15 cellular contexts compared by ENCODE assay signal in the genomic region with DNA sequence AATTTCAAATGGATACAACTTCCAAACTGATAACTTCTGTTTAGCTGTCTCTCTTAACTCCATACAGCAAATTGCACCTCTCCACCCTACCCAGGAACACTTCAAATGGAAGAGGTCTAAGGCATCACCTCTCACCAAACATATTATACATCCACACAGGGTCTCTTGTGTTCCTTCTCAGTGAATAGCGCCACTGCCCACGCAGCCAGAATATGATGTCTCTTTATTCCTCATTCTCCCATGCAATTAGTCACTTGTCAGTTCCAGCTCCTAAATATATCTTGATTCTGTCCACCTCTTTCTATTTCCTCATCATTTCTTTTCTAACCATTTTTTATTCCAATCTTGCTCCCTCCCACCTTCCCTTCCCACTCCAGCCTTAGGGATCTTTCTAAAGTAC. TPM values are rescaled to one million over a fixed set of nuclear protein-coding genes. Genes with fewer than 3 reads are reported as not detected.
DNase-seq lines count a peak whose midpoint lies in the region; ATAC-seq and TF ChIP-seq lines count a peak whose summit lies in the region.
"Had no signal": no experiment of that assay in that cellular context is flagged by ENCODE, and none has a peak within 500 bp of the region (broad histone marks: within the 10 kb centered on the region; RNA-seq: fewer than 3 reads in every experiment).

No MANE protein-coding gene starts in this region.

- peak overlapping the region in 1 of 2 donors; percentile 58 for H3K4me3 Mint-ChIP-seq in stimulated activated naive CD8-positive, alpha-beta T cell treated with anti-CD3 and anti-CD28 coated beads, Interleukin-15, amount 100 ng/mL, for 72 hours
- H3K4me3 Mint-ChIP-seq: HFFc6 had no signal

- no peaks in the 10 kb centered on the region for H3K9me3 Mint-ChIP-seq in stimulated activated naive CD8-positive, alpha-beta T cell treated with anti-CD3 and anti-CD28 coated beads, Interleukin-15, amount 100 ng/mL, for 72 hours
- H3K9me3 Mint-ChIP-seq: HFFc6 had no signal

- intact Hi-C loops in lower lobe of right lung (cut with DNase I), result loop anchor here (10.0 kb wide), 1 partner anchor 57 kb away; no protein-coding TSS in a partner anchor

- H3K27me3 ChIP-seq in lower lobe of right lung (ENCODE audit: low read depth) (no peaks in the 10 kb centered on the region), BE2C (no peaks in the 10 kb centered on the region)

- TF ChIP-seq CTCF in lower lobe of right lung (IDR thresholded peaks at IDR 0.05), result no peak
- no peak for TF ChIP-seq CTCF in BE2C (IDR thresholded peaks at IDR 0.05; ENCODE audit: low read depth, low read length)

- H3K4me3 ChIP-seq in lower lobe of right lung (no peak overlapping the region), BE2C (ENCODE audit: low read depth, low read length) (no peak overlapping the region)

- H3K27ac ChIP-seq in lower lobe of right lung, result peak overlapping the region; percentile 61

- no peaks in the 10 kb centered on the region for H3K27me3 Mint-ChIP-seq in stimulated activated naive CD8-positive, alpha-beta T cell treated with anti-CD3 and anti-CD28 coated beads, Interleukin-15, amount 100 ng/mL, for 72 hours

- H3K4me1 ChIP-seq in lower lobe of right lung (peaks cover 70% of the 10 kb centered on the region), BE2C (peaks cover 6% of the 10 kb centered on the region)

- H3K36me3 ChIP-seq in lower lobe of right lung (no peaks in the 10 kb centered on the region), BE2C (no peaks in the 10 kb centered on the region)

- H3K4me1 Mint-ChIP-seq in stimulated activated naive CD8-positive, alpha-beta T cell treated with anti-CD3 and anti-CD28 coated beads, Interleukin-15, amount 100 ng/mL, for 72 hours, result peaks cover 67% of the 10 kb centered on the region

- in situ Hi-C loops in SK-MEL-5 (cut with HindIII; ENCODE audit: low pct_unique_long_range_greater_than_20kb, low sequenced_read_pairs), result no loop called here

- H3K9me3 ChIP-seq in lower lobe of right lung, result no peaks in the 10 kb centered on the region
- H3K9me3 ChIP-seq in BE2C, result no peaks in the 10 kb centered on the region

- ATAC-seq in stimulated activated naive CD8-positive, alpha-beta T cell treated with anti-CD3 and anti-CD28 coated beads, Interleukin-15, amount 100 ng/mL, for 72 hours, result no peak
- no peak for ATAC-seq in stimulated activated naive CD8-positive, alpha-beta T cell treated with anti-CD3 and anti-CD28 coated beads, Interleukin-15, Interleukin-2, amounts not matched to agents 100 U/mL and 50 U/mL, for 24 hours
- ATAC-seq in lower lobe of right lung, result no peak
- no peak for ATAC-seq in GM18505 (IDR thresholded peaks at IDR 0.05; ENCODE audit: unreplicated experiment)

- peak overlapping the region; percentile 44 to 52 for H3K27ac Mint-ChIP-seq in stimulated activated naive CD8-positive, alpha-beta T cell treated with anti-CD3 and anti-CD28 coated beads, Interleukin-15, amount 100 ng/mL, for 72 hours
- H3K27ac Mint-ChIP-seq: HFFc6 had no signal

- TF ChIP-seq POLR2A in GM18505 (IDR thresholded peaks at IDR 0.05; ENCODE audit: borderline replicate concordance, extremely low read depth, insufficient read depth, insufficient read length), result no peak

- DNase-seq in stimulated activated naive CD8-positive, alpha-beta T cell treated with anti-CD3 and anti-CD28 coated beads, Interleukin-15, amount 100 ng/mL, for 72 hours, result no peak
- no peak for DNase-seq in stimulated activated naive CD8-positive, alpha-beta T cell treated with anti-CD3 and anti-CD28 coated beads, Interleukin-15, Interleukin-2, amounts not matched to agents 100 U/mL and 50 U/mL, for 24 hours
- DNase-seq in SK-MEL-5 (ENCODE audit: low read depth, low spot score) (peak; percentile 26), lower lobe of right lung (no peak), AG20443 (ENCODE audit: low spot score) (no peak), BE2C (no peak)
- DNase-seq: DMS53, HFFc6, KG1, NCI-H1436 treated with DMSO at 0.1 percent for 48 hours, NCI-H2029 treated with DMSO at 0.1 percent for 48 hours, NCI-H748 treated with DMSO at 0.1 percent for 48 hours, RPMI8226, SIG-M5 had no signal

RNA-seq across cellular contexts. Expression of gene TSPAN14, which starts 5.9 kb away (rescaled TPM):
- 43.7 and 52.1 TPM in 2 replicates for total RNA-seq in SK-MEL-5 (2014; rRNA removed; shearing (Covaris generic))
- 117 and 167 TPM in 2 replicates for polyA plus RNA-seq in SK-MEL-5 (2015; cell fraction: cytosol; rRNA removed)
- polyA plus RNA-seq in SK-MEL-5 (2015; cell fraction: nucleus; rRNA removed), result 80.0 and 94.5 TPM in 2 replicates
- 169 TPM for total RNA-seq in lower lobe of right lung
- 29.9 TPM for polyA plus RNA-seq in BE2C (2012; ENCODE audit: insufficient read depth, insufficient read length, low read depth)

RNA-seq across cellular contexts. Expression of gene PRXL2A, which starts 39.9 kb away (rescaled TPM):
- total RNA-seq in SK-MEL-5 (2014; rRNA removed; shearing (Covaris generic)), result 113 and 122 TPM in 2 replicates
- 69.7 and 80.5 TPM in 2 replicates for polyA plus RNA-seq in SK-MEL-5 (2015; cell fraction: cytosol; rRNA removed)
- polyA plus RNA-seq in SK-MEL-5 (2015; cell fraction: nucleus; rRNA removed), result 22.5 and 22.7 TPM in 2 replicates
- 33.3 TPM for total RNA-seq in lower lobe of right lung
- 55.6 TPM for polyA plus RNA-seq in BE2C (2012; ENCODE audit: insufficient read depth, insufficient read length, low read depth)
